ENCODE assay signal across 18 cellular contexts in the genomic region with DNA sequence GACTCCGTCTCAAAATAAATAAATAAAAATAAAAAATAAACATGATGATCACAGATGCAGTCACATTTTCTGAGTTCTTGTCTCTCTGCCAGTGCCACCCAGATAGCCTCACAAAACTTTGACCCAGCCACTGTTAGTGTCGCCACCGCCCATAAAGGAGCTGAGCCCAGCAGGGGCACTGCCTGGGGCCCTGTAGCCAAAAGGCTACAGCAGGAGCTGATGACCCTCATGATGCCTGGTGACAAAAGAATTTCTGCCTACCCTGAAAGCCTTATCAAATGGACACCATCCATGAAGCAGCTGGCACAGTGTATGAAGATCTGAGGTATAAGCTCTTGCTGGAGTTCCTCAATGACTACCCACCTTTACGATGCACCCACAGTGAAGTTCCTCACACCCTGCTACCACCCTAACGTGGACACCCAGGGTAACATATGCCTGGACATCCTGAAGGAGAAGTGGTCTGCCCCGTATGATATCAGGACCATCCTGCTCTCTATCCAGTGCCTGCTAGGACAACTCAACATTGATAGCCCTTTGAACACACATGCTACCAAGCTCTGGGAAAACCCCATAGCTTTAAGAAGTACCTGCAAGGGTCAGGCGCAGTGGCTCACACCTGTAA. TPM values are rescaled to one million over a fixed set of nuclear protein-coding genes. Genes with fewer than 3 reads are reported as not detected.
DNase-seq lines count a peak whose midpoint lies in the region; ATAC-seq and TF ChIP-seq lines count a peak whose summit lies in the region.
"Had no signal": no experiment of that assay in that cellular context is flagged by ENCODE, and none has a peak within 500 bp of the region (broad histone marks: within the 10 kb centered on the region; RNA-seq: fewer than 3 reads in every experiment).

No MANE protein-coding gene starts in this region.

- H3K27ac Mint-ChIP-seq in GM23338, result 0 out of 2 replicates have a peak overlapping the region, but pooled peaks have one; percentile 67
- H3K27ac Mint-ChIP-seq: CD4-positive, CD25-positive, alpha-beta regulatory T cell had no signal

- H3K36me3 Mint-ChIP-seq in GM23338 (ENCODE audit: low read depth), result peaks cover 93% of the 10 kb centered on the region

- H3K4me2 ChIP-seq in GM23338, result no peak overlapping the region

- H3K4me1 Mint-ChIP-seq in GM23338, result no peaks in the 10 kb centered on the region
- H3K4me1 Mint-ChIP-seq: CD4-positive, CD25-positive, alpha-beta regulatory T cell had no signal

- no peak overlapping the region for H2AFZ ChIP-seq in GM23338

- H3K4me3 Mint-ChIP-seq in GM23338, result no peak overlapping the region
- H3K4me3 Mint-ChIP-seq: CD4-positive, CD25-positive, alpha-beta regulatory T cell; IgD-negative memory B cell had no signal

- 0 out of 2 replicates have a peak, but pooled peaks cover 3% of the 10 kb centered on the region for H3K9me2 ChIP-seq in GM23338 (ENCODE audit: insufficient read depth)

- H3K4me1 ChIP-seq in GM23338 (ENCODE audit: insufficient read depth) (no peaks in the 10 kb centered on the region), adipocyte (ENCODE audit: control insufficient read depth, insufficient read depth, low read length) (no peaks in the 10 kb centered on the region), subcutaneous abdominal adipose tissue (ENCODE audit: control insufficient read depth in 5 of 5, insufficient read depth in 5 of 5, low read length in 5 of 5) (peaks cover 0 to 5% (median 0%) of the 10 kb centered on the region in 5 donors)
- H3K4me1 ChIP-seq: HAP-1, SJCRH30 had no signal

- H3F3A ChIP-seq in GM23338 (replicated peaks; ENCODE audit: low read depth), result peaks cover 68% of the 10 kb centered on the region

- peaks cover 91% of the 10 kb centered on the region for H3K79me2 ChIP-seq in GM23338 (replicated peaks; ENCODE audit: insufficient read depth)

- ATAC-seq in GM23338 (no peak), left lobe of liver (peak; percentile 23), HG02852 (IDR thresholded peaks at IDR 0.05; ENCODE audit: unreplicated experiment) (no peak)

- H3K27ac ChIP-seq in GM23338 (ENCODE audit: low read depth) (peak overlapping the region; percentile 73), subcutaneous abdominal adipose tissue (ENCODE audit: low read depth, low read length) (no peak overlapping the region)
- H3K27ac ChIP-seq: RWPE1, SJCRH30 had no signal

- H3K4me3 ChIP-seq in GM23338 (no peak overlapping the region), adipocyte (ENCODE audit: low read length) (peak overlapping the region; percentile 37), subcutaneous abdominal adipose tissue (ENCODE audit: low read depth in 1 of 5, low read length in 5 of 5) (peak overlapping the region in 4 of 5 donors; percentile 2 to 29 (median 10))
- H3K4me3 ChIP-seq: HAP-1, SJCRH30 had no signal

- H3K9ac ChIP-seq in adipocyte (ENCODE audit: low read length) (no peak overlapping the region), subcutaneous abdominal adipose tissue (ENCODE audit: low read length in 5 of 5) (no peak overlapping the region)

- DNase-seq in GM23338 (ENCODE audit: low spot score) (no peak), adipocyte (ENCODE audit: low read depth) (no peak), left lobe of liver (ENCODE audit: low spot score) (no peak), T-helper 2 cell (no peak), DMS53 treated with DMSO at 0.1 percent for 48 hours (lab: John Stamatoyannopoulos, UW; ENCODE audit: unreplicated experiment) (no peak)
- DNase-seq: Calu3; CD4-positive, CD25-positive, alpha-beta regulatory T cell; DMS53; NCI-H1417; NCI-H1930; NCI-H2171 treated with DMSO at 0.1 percent for 48 hours; NCI-H748 treated with DMSO at 0.1 percent for 48 hours; SJCRH30 had no signal

- H3K27me3 Mint-ChIP-seq in GM23338 (ENCODE audit: insufficient read depth, low read depth, poor library complexity), result peaks cover 8% of the 10 kb centered on the region
- H3K27me3 Mint-ChIP-seq: CD4-positive, CD25-positive, alpha-beta regulatory T cell; IgD-negative memory B cell had no signal

- peaks cover 57% of the 10 kb centered on the region for H3K36me3 ChIP-seq in GM23338 (ENCODE audit: insufficient read depth)
- H3K36me3 ChIP-seq in adipocyte (ENCODE audit: control insufficient read depth, insufficient read depth, low read length, severe bottlenecking), result peaks cover 58% of the 10 kb centered on the region
- H3K36me3 ChIP-seq in subcutaneous abdominal adipose tissue (ENCODE audit: control insufficient read depth in 5 of 5, insufficient read depth in 5 of 5, low read length in 5 of 5), result peaks cover 12 to 50% (median 45%) of the 10 kb centered on the region in 5 donors

- no peak for TF ChIP-seq CTCF in GM23338 (conservative IDR thresholded peaks at IDR 0.05; ENCODE audit: low read depth in 2 of 2)

- H3K9me3 ChIP-seq in adipocyte (ENCODE audit: control insufficient read depth, low read length) (peaks cover 39% of the 10 kb centered on the region), subcutaneous abdominal adipose tissue (ENCODE audit: control insufficient read depth in 5 of 5, low read length in 5 of 5) (peaks cover 35 to 54% (median 44%) of the 10 kb centered on the region in 5 donors)

- H4K20me1 ChIP-seq in GM23338 (replicated peaks; ENCODE audit: insufficient read depth), result peaks cover 62% of the 10 kb centered on the region; the same call in 1 of the 2 replicates

- H3K27me3 ChIP-seq in GM23338 (ENCODE audit: insufficient read depth) (no peaks in the 10 kb centered on the region), adipocyte (replicated peaks; ENCODE audit: control insufficient read depth, insufficient read depth, low read length) (no peaks in the 10 kb centered on the region), subcutaneous abdominal adipose tissue (ENCODE audit: control insufficient read depth in 5 of 5, insufficient read depth in 4 of 5, low read length in 5 of 5) (no peaks in the 10 kb centered on the region)
- H3K27me3 ChIP-seq: SJCRH30 had no signal

- H3K9me3 Mint-ChIP-seq in GM23338, result peaks cover 24% of the 10 kb centered on the region

TF ChIP-seq in GM23338, 12 proteins besides CTCF, POLR2A, EP300 and RAD21 (continues in another document):
- TF ChIP-seq ZNF331 (CRISPR knock-in tag; IDR thresholded peaks at IDR 0.05; ENCODE audit: low read depth), result no peak

RNA-seq across cellular contexts. Expression of gene ZNF587, which starts 18.3 kb away (rescaled TPM):
- total RNA-seq in GM23338 (2014; rRNA removed; shearing (Covaris generic)), result 31.8 and 38.7 TPM in 2 replicates
- polyA plus RNA-seq in GM23338 (2016; fragmentation: Nextera tagmentation; extraction: Ambion mirVana), result 12.8 and 13.6 TPM in 2 replicates
- total RNA-seq in left lobe of liver, result 19.1 TPM

RNA-seq across cellular contexts. Expression of gene ZNF814, which starts 20.9 kb away (rescaled TPM):
- total RNA-seq in GM23338 (2014; rRNA removed; shearing (Covaris generic)), result 75.1 and 80.4 TPM in 2 replicates
- polyA plus RNA-seq in GM23338 (2016; fragmentation: Nextera tagmentation; extraction: Ambion mirVana), result 86.9 and 89.5 TPM in 2 replicates
- total RNA-seq in left lobe of liver, result 12.9 TPM

RNA-seq across cellular contexts. Expression of gene ZNF587B, which starts 37.9 kb away (rescaled TPM):
- total RNA-seq in GM23338 (2014; rRNA removed; shearing (Covaris generic)), result 62.0 and 69.9 TPM in 2 replicates
- polyA plus RNA-seq in GM23338 (2016; fragmentation: Nextera tagmentation; extraction: Ambion mirVana), result 13.7 and 16.6 TPM in 2 replicates
- total RNA-seq in left lobe of liver, result 10.2 TPM

RNA-seq across cellular contexts. Expression of gene ZNF417, which starts 48.4 kb away (rescaled TPM):
- 16.0 and 19.4 TPM in 2 replicates for total RNA-seq in GM23338 (2014; rRNA removed; shearing (Covaris generic))
- polyA plus RNA-seq in GM23338 (2016; fragmentation: Nextera tagmentation; extraction: Ambion mirVana), result 4.7 and 6.0 TPM in 2 replicates
- 15.2 TPM for total RNA-seq in left lobe of liver

RNA-seq across cellular contexts. Expression of gene ZNF552, which starts 53.3 kb away (rescaled TPM):
- total RNA-seq in GM23338 (2014; rRNA removed; shearing (Covaris generic)), result 15.7 and 18.9 TPM in 2 replicates
- polyA plus RNA-seq in GM23338 (2016; fragmentation: Nextera tagmentation; extraction: Ambion mirVana), result 7.7 and 11.7 TPM in 2 replicates
- total RNA-seq in left lobe of liver, result 7.1 TPM
